ENCODE assay signal across 25 cellular contexts in the genomic region with DNA sequence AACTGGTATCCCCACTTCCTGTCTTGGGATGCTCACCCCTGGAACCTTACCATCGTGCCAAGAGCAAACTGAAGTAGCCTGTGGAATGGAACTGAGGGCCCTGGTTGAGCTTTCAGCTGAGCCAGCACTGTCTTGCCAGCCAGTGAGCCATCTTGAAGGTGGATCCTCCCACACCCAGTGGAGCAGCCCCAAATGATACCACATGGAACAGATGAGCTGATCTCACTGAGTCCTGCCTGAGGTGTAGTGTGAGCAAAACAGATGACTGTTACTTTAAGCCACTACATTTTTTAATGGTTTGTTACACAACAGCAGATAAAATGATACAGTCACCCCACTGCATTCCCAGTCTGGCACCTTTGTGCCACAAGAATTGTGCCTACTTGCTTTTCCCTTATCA. TPM values are rescaled to one million over a fixed set of nuclear protein-coding genes. Genes with fewer than 3 reads are reported as not detected.
A peak's percentile ranks its signal among the peaks of the same experiment; 100 is the strongest.
DNase-seq lines count a peak whose midpoint lies in the region; ATAC-seq, FAIRE-seq and TF ChIP-seq lines count a peak whose summit lies in the region.
"Had no signal": no experiment of that assay in that cellular context is flagged by ENCODE, and none has a peak within 500 bp of the region (broad histone marks: within the 10 kb centered on the region; RNA-seq: fewer than 3 reads in every experiment).

No MANE protein-coding gene starts in this region.

- H3K9me3 ChIP-seq in SK-N-SH (no peaks in the 10 kb centered on the region), Karpas-422 (ENCODE audit: low read length) (no peaks in the 10 kb centered on the region)
- H3K9me3 ChIP-seq: ascending aorta, heart left ventricle, pancreas, sigmoid colon, SJSA1, suprapubic skin had no signal

- DNase-seq in SK-N-SH: no peak
- peak; percentile 13 for DNase-seq in stimulated activated naive CD8-positive, alpha-beta T cell treated with anti-CD3 and anti-CD28 coated beads, Interleukin-15, Interleukin-2, amounts not matched to agents 100 U/mL and 50 U/mL, for 24 hours
- no peak for DNase-seq in stimulated activated naive CD8-positive, alpha-beta T cell treated with anti-CD3 and anti-CD28 coated beads, Interleukin-15, amount 100 ng/mL, for 72 hours
- DNase-seq in bronchial epithelial cell (ENCODE audit: low read depth): peak; percentile 66
- DNase-seq in Karpas-422: no peak
- no peak for DNase-seq in GM13977 (ENCODE audit: low spot score)
- DNase-seq in AG08396 (ENCODE audit: low spot score): no peak
- DNase-seq: 8988T; activated CD4-positive, CD25-positive, alpha-beta regulatory T cell treated with anti-CD3 and anti-CD28 coated beads, Interleukin-2, amount 50 U/mL, for 72 hours; effector memory CD8-positive, alpha-beta T cell; heart left ventricle; immature natural killer cell; NCI-H1417 treated with DMSO at 0.1 percent for 48 hours; NCI-H69; pancreas; PC-3; sigmoid colon had no signal

- H2AFZ ChIP-seq in SK-N-SH (ENCODE audit: low read depth) (no peak overlapping the region), Karpas-422 (ENCODE audit: low read length) (no peak overlapping the region)
- H2AFZ ChIP-seq: GM23338 had no signal

- no peaks in the 10 kb centered on the region for H3K9me3 Mint-ChIP-seq in stimulated activated naive CD8-positive, alpha-beta T cell treated with anti-CD3 and anti-CD28 coated beads, Interleukin-15, amount 100 ng/mL, for 72 hours
- H3K9me3 Mint-ChIP-seq: effector memory CD8-positive, alpha-beta T cell; GM23338; immature natural killer cell had no signal

- peaks cover 88% of the 10 kb centered on the region for H3K4me1 Mint-ChIP-seq in stimulated activated naive CD8-positive, alpha-beta T cell treated with anti-CD3 and anti-CD28 coated beads, Interleukin-15, amount 100 ng/mL, for 72 hours

- ATAC-seq in SK-N-SH treated with all-trans-retinoic acid at 6 μM for 48 hours: no peak
- ATAC-seq in stimulated activated naive CD8-positive, alpha-beta T cell treated with anti-CD3 and anti-CD28 coated beads, Interleukin-15, Interleukin-2, amounts not matched to agents 100 U/mL and 50 U/mL, for 24 hours: no peak
- no peak for ATAC-seq in stimulated activated naive CD8-positive, alpha-beta T cell treated with anti-CD3 and anti-CD28 coated beads, Interleukin-15, amount 100 ng/mL, for 72 hours
- ATAC-seq: effector memory CD8-positive, alpha-beta T cell; GM23338; heart left ventricle; pancreas; PC-3 had no signal

- no peak for TF ChIP-seq RAD21 in SK-N-SH (IDR thresholded peaks at IDR 0.05; ENCODE audit: low read length)

- H3K27ac ChIP-seq in SK-N-SH (ENCODE audit: low read depth in 2 of 2, low read length in 1 of 2) (no peak overlapping the region), Karpas-422 (ENCODE audit: low read length) (no peak overlapping the region)
- H3K27ac ChIP-seq: ascending aorta, heart left ventricle, pancreas, sigmoid colon, SJSA1, suprapubic skin had no signal

- POLR2A ChIA-PET in SK-N-SH (lab: Yijun Ruan, JAX): interaction anchor here (4.1 kb wide), 1 partner anchor 10 kb away, joined by 38 read pairs; the partner anchor contains the start of gene GRPEL2

- no peak overlapping the region for H3K4me3 Mint-ChIP-seq in stimulated activated naive CD8-positive, alpha-beta T cell treated with anti-CD3 and anti-CD28 coated beads, Interleukin-15, amount 100 ng/mL, for 72 hours
- H3K4me3 Mint-ChIP-seq: effector memory CD8-positive, alpha-beta T cell; immature natural killer cell had no signal

- CTCF ChIA-PET in SK-N-SH (lab: Yijun Ruan, JAX): interaction anchor here (0.6 to 41.4 kb wide), 9 partner anchors 10 to 211 kb away, joined by 3 to 1751 read pairs (median 4); no protein-coding TSS in a partner anchor

- no peaks in the 10 kb centered on the region for H4K20me1 ChIP-seq in SK-N-SH (ENCODE audit: insufficient read depth)
- H4K20me1 ChIP-seq in Karpas-422 (ENCODE audit: insufficient read depth, low read depth, low read length): no peaks in the 10 kb centered on the region

- peaks cover 32% of the 10 kb centered on the region for H3F3A ChIP-seq in SK-N-SH (replicated peaks; ENCODE audit: insufficient read depth)

- H3K4me3 ChIP-seq in SK-N-SH (ENCODE audit: low read depth in 2 of 2, low read length in 1 of 2) (no peak overlapping the region), bronchial epithelial cell (ENCODE audit: low read depth, low read length) (no peak overlapping the region), Karpas-422 (ENCODE audit: low read length) (no peak overlapping the region)
- H3K4me3 ChIP-seq: ascending aorta, GM23338, heart left ventricle, pancreas, sigmoid colon, SJSA1, suprapubic skin had no signal

- H3K9me2 ChIP-seq in SK-N-SH: no peaks in the 10 kb centered on the region
- H3K9me2 ChIP-seq in Karpas-422 (replicated peaks; ENCODE audit: insufficient read depth, low read length): no peaks in the 10 kb centered on the region

- in situ Hi-C loops in GM13977 (cut with MboI; ENCODE audit: low pct_unique_long_range_greater_than_20kb, low sequenced_read_pairs, unreplicated experiment): no loop called here

- H3K9ac ChIP-seq in SK-N-SH (no peak overlapping the region), Karpas-422 (ENCODE audit: low read length) (no peak overlapping the region)

- H3K36me3 ChIP-seq in SK-N-SH (replicated peaks in 1 of 2; ENCODE audit: control insufficient read depth in 1 of 2, insufficient read depth in 2 of 2, low read length in 1 of 2): peaks cover 40 to 52% of the 10 kb centered on the region in 2 experiments
- peaks cover 7% of the 10 kb centered on the region for H3K36me3 ChIP-seq in bronchial epithelial cell (ENCODE audit: control insufficient read depth, insufficient read depth, low read length)
- H3K36me3 ChIP-seq in Karpas-422 (ENCODE audit: insufficient read depth, low read length): peaks cover 42% of the 10 kb centered on the region

- FAIRE-seq in bronchial epithelial cell (lab: Jason Lieb, UNC): no peak
- FAIRE-seq: HTR-8/SVneo, pancreas had no signal

- H3K27me3 Mint-ChIP-seq in stimulated activated naive CD8-positive, alpha-beta T cell treated with anti-CD3 and anti-CD28 coated beads, Interleukin-15, amount 100 ng/mL, for 72 hours: no peaks in the 10 kb centered on the region
- H3K27me3 Mint-ChIP-seq: effector memory CD8-positive, alpha-beta T cell had no signal

- WGBS in SK-N-SH (ENCODE audit: low lambda C conversion rate): 100% methylated on average over 1 of the region's 1 CpG

- H3K4me2 ChIP-seq in SK-N-SH (no peak overlapping the region), Karpas-422 (ENCODE audit: low read depth, low read length, poor library complexity, severe bottlenecking) (no peak overlapping the region)
- H3K4me2 ChIP-seq: GM23338 had no signal

- H3K27me3 ChIP-seq in SK-N-SH (ENCODE audit: insufficient read depth) (no peaks in the 10 kb centered on the region), bronchial epithelial cell (ENCODE audit: control insufficient read depth, insufficient read depth, low read length) (no peaks in the 10 kb centered on the region), Karpas-422 (ENCODE audit: low read length) (no peaks in the 10 kb centered on the region)
- H3K27me3 ChIP-seq: ascending aorta, heart left ventricle, pancreas, sigmoid colon, SJSA1, suprapubic skin had no signal

- TF ChIP-seq CTCF in SK-N-SH (IDR thresholded peaks at IDR 0.05) (no peak), bronchial epithelial cell (IDR thresholded peaks at IDR 0.05; ENCODE audit: insufficient read depth, low read length, severe bottlenecking) (no peak), GM13977 (IDR thresholded peaks at IDR 0.05; ENCODE audit: extremely low read depth, insufficient read depth, missing control alignments) (no peak)

- H3K4me1 ChIP-seq in SK-N-SH (ENCODE audit: control insufficient read depth in 1 of 2, insufficient read depth in 2 of 2, low read depth in 1 of 2, low read length in 1 of 2): peaks cover 0 to 12% of the 10 kb centered on the region in 2 experiments; a peak in 1 of 4 replicates
- peaks cover 16% of the 10 kb centered on the region for H3K4me1 ChIP-seq in Karpas-422 (ENCODE audit: low read length)

- H3K79me2 ChIP-seq in SK-N-SH (ENCODE audit: insufficient read depth) (peaks cover 20% of the 10 kb centered on the region; the same call in 1 of the 2 replicates), Karpas-422 (ENCODE audit: low read length) (peaks cover 52% of the 10 kb centered on the region)

- H3K27ac Mint-ChIP-seq in stimulated activated naive CD8-positive, alpha-beta T cell treated with anti-CD3 and anti-CD28 coated beads, Interleukin-15, amount 100 ng/mL, for 72 hours: no peak overlapping the region
- H3K27ac Mint-ChIP-seq: effector memory CD8-positive, alpha-beta T cell; GM23338 had no signal

- no peak for TF ChIP-seq EP300 in SK-N-SH (IDR thresholded peaks at IDR 0.05; ENCODE audit: borderline replicate concordance in 1 of 2, low read depth in 1 of 2, low read length in 1 of 2)

TF ChIP-seq in SK-N-SH, 30 proteins besides CTCF, POLR2A, EP300 and RAD21 (continues in another document):
- no peak for TF ChIP-seq TCF12 (IDR thresholded peaks at IDR 0.05)

TF ChIP-seq in SK-N-SH treated with all-trans-retinoic acid at 6 μM for 48 hours, 23 proteins besides CTCF, POLR2A, EP300 and RAD21 (continues in another document):
- TF ChIP-seq BACH2 (CRISPR knock-in tag; IDR thresholded peaks at IDR 0.05; ENCODE audit: borderline replicate concordance): no peak

RNA-seq across cellular contexts. Expression of gene PCYOX1L, which starts 2.2 kb away (rescaled TPM):
- polyA plus RNA-seq in SK-N-SH (2012; rRNA removed): 17.4 and 17.5 TPM in 2 replicates
- 11.3 and 13.9 TPM in 2 replicates for polyA plus RNA-seq in SK-N-SH (2012; cell fraction: cytosol; rRNA removed)
- polyA plus RNA-seq in SK-N-SH (2012; cell fraction: nucleus; rRNA removed): 22.3 and 27.6 TPM in 2 replicates
- 4.2 and 8.4 TPM in 2 replicates for total RNA-seq in bronchial epithelial cell
- 18.4 and 51.6 TPM in 2 replicates for total RNA-seq in Karpas-422 (2014; rRNA removed; shearing (Covaris generic); ENCODE audit: low replicate concordance)

RNA-seq across cellular contexts. Expression of gene GRPEL2, which starts 10.4 kb away (rescaled TPM):
- polyA plus RNA-seq in SK-N-SH (2012; rRNA removed): 4.6 and 6.0 TPM in 2 replicates
- 7.0 and 7.4 TPM in 2 replicates for polyA plus RNA-seq in SK-N-SH (2012; cell fraction: cytosol; rRNA removed)
- 7.0 and 8.1 TPM in 2 replicates for polyA plus RNA-seq in SK-N-SH (2012; cell fraction: nucleus; rRNA removed)
- 35.2 and 43.7 TPM in 2 replicates for total RNA-seq in bronchial epithelial cell
- total RNA-seq in Karpas-422 (2014; rRNA removed; shearing (Covaris generic); ENCODE audit: low replicate concordance): 16.3 and 22.0 TPM in 2 replicates

RNA-seq across cellular contexts. Expression of gene IL17B, which starts 23.4 kb away (rescaled TPM):
- polyA plus RNA-seq in SK-N-SH (2012; rRNA removed): 0.16 TPM in 1 of 2 replicates, not detected in the other
- 0.09 TPM in 1 of 2 replicates, not detected in the other for polyA plus RNA-seq in SK-N-SH (2012; cell fraction: cytosol; rRNA removed)
- 0.29 TPM in 1 of 2 replicates, not detected in the other for polyA plus RNA-seq in SK-N-SH (2012; cell fraction: nucleus; rRNA removed)
- total RNA-seq in bronchial epithelial cell: not detected in 2 replicates
- total RNA-seq in Karpas-422 (2014; rRNA removed; shearing (Covaris generic); ENCODE audit: low replicate concordance): not detected in 2 replicates
- total RNA-seq: cerebellum, GM23338, lower leg skin, pancreas, PC-3, suprapubic skin had no signal
- polyA plus RNA-seq: GM23338, immature natural killer cell, pancreas had no signal

Comparison
In these comparisons a context has a peak if more than half of its experiments do, and no peak if none do; other contexts are left out.
1. DNase-seq: peak in stimulated activated naive CD8-positive, alpha-beta T cell treated with anti-CD3 and anti-CD28 coated beads, Interleukin-15, Interleukin-2, amounts not matched to agents 100 U/mL and 50 U/mL, for 24 hours (single experiment) and bronchial epithelial cell (single experiment); none in SK-N-SH (single experiment), stimulated activated naive CD8-positive, alpha-beta T cell treated with anti-CD3 and anti-CD28 coated beads, Interleukin-15, amount 100 ng/mL, for 72 hours (0 of 2), Karpas-422 (single experiment), GM13977 (single experiment) and AG08396 (single experiment).